Comparison of ENCODE assay signal across 1 cellular context in the genomic region with DNA sequence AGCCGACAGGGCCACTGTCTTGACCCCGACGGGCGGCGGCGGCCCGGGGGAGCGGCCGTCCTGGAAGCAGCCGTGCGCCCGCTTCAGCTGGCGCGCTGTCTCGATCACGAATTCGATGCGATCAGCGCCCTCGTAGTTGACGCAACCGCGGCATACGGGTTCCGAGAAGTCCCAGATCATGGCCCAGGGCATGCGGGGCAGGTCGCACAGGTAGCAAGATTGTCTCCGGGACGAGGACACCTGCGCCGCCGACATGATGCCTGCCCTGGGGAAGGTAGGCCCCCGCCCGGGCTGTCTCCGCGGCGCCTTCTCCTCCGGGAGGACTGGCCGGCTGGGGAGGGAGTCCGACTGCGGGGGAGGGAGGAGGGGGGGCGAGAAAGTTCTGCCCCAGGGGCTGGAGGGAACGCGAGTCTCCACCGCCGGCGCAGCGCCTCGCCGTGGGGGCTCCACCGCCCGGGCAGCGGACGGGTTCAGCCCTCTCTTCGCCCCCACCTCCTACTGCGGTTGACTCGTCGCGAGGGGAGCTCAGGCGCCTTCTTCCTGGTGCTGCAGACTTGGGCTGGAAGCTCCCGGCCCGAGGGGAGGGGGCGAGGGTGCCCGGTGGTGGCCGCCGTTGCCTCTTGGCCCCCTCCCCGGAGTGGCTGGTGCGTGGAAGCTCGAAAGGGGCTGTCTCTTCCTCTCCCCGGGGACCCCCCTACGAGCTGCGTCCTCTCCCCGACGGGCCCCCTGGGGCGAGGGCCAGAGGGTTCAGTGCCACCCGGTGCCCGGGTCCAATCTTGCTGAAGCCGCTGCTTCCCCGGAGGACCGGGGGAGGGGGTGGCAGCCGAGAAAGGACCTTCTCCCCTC.
TF ChIP-seq lines count a peak whose summit lies in the region.

No MANE protein-coding gene starts in this region.

TF ChIP-seq in HepG2, 621 proteins besides CTCF, POLR2A, EP300 and RAD21 (continued from another document):
- TF ChIP-seq, protein P1, sequence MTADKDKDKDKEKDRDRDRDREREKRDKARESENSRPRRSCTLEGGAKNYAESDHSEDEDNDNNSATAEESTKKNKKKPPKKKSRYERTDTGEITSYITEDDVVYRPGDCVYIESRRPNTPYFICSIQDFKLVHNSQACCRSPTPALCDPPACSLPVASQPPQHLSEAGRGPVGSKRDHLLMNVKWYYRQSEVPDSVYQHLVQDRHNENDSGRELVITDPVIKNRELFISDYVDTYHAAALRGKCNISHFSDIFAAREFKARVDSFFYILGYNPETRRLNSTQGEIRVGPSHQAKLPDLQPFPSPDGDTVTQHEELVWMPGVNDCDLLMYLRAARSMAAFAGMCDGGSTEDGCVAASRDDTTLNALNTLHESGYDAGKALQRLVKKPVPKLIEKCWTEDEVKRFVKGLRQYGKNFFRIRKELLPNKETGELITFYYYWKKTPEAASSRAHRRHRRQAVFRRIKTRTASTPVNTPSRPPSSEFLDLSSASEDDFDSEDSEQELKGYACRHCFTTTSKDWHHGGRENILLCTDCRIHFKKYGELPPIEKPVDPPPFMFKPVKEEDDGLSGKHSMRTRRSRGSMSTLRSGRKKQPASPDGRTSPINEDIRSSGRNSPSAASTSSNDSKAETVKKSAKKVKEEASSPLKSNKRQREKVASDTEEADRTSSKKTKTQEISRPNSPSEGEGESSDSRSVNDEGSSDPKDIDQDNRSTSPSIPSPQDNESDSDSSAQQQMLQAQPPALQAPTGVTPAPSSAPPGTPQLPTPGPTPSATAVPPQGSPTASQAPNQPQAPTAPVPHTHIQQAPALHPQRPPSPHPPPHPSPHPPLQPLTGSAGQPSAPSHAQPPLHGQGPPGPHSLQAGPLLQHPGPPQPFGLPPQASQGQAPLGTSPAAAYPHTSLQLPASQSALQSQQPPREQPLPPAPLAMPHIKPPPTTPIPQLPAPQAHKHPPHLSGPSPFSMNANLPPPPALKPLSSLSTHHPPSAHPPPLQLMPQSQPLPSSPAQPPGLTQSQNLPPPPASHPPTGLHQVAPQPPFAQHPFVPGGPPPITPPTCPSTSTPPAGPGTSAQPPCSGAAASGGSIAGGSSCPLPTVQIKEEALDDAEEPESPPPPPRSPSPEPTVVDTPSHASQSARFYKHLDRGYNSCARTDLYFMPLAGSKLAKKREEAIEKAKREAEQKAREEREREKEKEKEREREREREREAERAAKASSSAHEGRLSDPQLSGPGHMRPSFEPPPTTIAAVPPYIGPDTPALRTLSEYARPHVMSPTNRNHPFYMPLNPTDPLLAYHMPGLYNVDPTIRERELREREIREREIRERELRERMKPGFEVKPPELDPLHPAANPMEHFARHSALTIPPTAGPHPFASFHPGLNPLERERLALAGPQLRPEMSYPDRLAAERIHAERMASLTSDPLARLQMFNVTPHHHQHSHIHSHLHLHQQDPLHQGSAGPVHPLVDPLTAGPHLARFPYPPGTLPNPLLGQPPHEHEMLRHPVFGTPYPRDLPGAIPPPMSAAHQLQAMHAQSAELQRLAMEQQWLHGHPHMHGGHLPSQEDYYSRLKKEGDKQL (CRISPR knock-in tag; IDR thresholded peaks at IDR 0.05; ENCODE audit: low read depth): no peak
- TF ChIP-seq ZNF3 (CRISPR knock-in tag; IDR thresholded peaks at IDR 0.05): no peak
- TF ChIP-seq, protein P2, sequence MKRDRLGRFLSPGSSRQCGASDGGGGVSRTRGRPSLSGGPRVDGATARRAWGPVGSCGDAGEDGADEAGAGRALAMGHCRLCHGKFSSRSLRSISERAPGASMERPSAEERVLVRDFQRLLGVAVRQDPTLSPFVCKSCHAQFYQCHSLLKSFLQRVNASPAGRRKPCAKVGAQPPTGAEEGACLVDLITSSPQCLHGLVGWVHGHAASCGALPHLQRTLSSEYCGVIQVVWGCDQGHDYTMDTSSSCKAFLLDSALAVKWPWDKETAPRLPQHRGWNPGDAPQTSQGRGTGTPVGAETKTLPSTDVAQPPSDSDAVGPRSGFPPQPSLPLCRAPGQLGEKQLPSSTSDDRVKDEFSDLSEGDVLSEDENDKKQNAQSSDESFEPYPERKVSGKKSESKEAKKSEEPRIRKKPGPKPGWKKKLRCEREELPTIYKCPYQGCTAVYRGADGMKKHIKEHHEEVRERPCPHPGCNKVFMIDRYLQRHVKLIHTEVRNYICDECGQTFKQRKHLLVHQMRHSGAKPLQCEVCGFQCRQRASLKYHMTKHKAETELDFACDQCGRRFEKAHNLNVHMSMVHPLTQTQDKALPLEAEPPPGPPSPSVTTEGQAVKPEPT (CRISPR knock-in tag; IDR thresholded peaks at IDR 0.05; ENCODE audit: low read depth): no peak
- no peak for TF ChIP-seq ZNF460 (CRISPR knock-in tag; IDR thresholded peaks at IDR 0.05; ENCODE audit: borderline replicate concordance)
- TF ChIP-seq ZNF878 (CRISPR knock-in tag; IDR thresholded peaks at IDR 0.05): no peak
- TF ChIP-seq ZNF557 (CRISPR knock-in tag; IDR thresholded peaks at IDR 0.05): no peak
- TF ChIP-seq, protein P3, sequence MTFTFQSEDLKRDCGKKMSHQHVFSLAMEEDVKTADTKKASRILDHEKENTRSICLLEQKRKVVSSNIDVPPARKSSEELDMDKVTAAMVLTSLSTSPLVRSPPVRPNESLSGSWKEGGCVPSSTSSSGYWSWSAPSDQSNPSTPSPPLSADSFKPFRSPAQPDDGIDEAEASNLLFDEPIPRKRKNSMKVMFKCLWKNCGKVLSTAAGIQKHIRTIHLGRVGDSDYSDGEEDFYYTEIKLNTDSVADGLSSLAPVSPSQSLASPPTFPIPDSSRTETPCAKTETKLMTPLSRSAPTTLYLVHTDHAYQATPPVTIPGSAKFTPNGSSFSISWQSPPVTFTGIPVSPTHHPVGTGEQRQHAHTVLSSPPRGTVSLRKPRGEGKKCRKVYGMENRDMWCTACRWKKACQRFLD (CRISPR knock-in tag; IDR thresholded peaks at IDR 0.05; ENCODE audit: borderline replicate concordance): no peak
- TF ChIP-seq ATF7 (IDR thresholded peaks at IDR 0.05): no peak
- TF ChIP-seq ATF7 (CRISPR knock-in tag; IDR thresholded peaks at IDR 0.05): no peak
- TF ChIP-seq PPARG (CRISPR knock-in tag; conservative IDR thresholded peaks at IDR 0.05): no peak
- TF ChIP-seq TARDBP (CRISPR knock-in tag; IDR thresholded peaks at IDR 0.05): no peak
- TF ChIP-seq ZFP36 (IDR thresholded peaks at IDR 0.05; ENCODE audit: borderline replicate concordance, low read depth, low read length, partially characterized antibody): no peak
- no peak for TF ChIP-seq ZFP36L2 (CRISPR knock-in tag; IDR thresholded peaks at IDR 0.05)
- no peak; the same call in 1 of the 2 replicates for TF ChIP-seq ZBTB38 (CRISPR knock-in tag; IDR thresholded peaks at IDR 0.05)
- no peak for TF ChIP-seq SMAD3 (CRISPR knock-in tag; IDR thresholded peaks at IDR 0.05)
- no peak for TF ChIP-seq HNRNPUL1 (IDR thresholded peaks at IDR 0.05; ENCODE audit: low read depth, low read length)
- no peak for TF ChIP-seq ZNF775 (CRISPR knock-in tag; IDR thresholded peaks at IDR 0.05; ENCODE audit: borderline replicate concordance)
- no peak; the same call in 1 of the 2 replicates for TF ChIP-seq ZNF605 (CRISPR knock-in tag; IDR thresholded peaks at IDR 0.05)
- TF ChIP-seq, protein P4, sequence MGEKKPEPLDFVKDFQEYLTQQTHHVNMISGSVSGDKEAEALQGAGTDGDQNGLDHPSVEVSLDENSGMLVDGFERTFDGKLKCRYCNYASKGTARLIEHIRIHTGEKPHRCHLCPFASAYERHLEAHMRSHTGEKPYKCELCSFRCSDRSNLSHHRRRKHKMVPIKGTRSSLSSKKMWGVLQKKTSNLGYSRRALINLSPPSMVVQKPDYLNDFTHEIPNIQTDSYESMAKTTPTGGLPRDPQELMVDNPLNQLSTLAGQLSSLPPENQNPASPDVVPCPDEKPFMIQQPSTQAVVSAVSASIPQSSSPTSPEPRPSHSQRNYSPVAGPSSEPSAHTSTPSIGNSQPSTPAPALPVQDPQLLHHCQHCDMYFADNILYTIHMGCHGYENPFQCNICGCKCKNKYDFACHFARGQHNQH (CRISPR knock-in tag; IDR thresholded peaks at IDR 0.05): no peak; the same call in 1 of the 2 replicates
- TF ChIP-seq, protein P5, sequence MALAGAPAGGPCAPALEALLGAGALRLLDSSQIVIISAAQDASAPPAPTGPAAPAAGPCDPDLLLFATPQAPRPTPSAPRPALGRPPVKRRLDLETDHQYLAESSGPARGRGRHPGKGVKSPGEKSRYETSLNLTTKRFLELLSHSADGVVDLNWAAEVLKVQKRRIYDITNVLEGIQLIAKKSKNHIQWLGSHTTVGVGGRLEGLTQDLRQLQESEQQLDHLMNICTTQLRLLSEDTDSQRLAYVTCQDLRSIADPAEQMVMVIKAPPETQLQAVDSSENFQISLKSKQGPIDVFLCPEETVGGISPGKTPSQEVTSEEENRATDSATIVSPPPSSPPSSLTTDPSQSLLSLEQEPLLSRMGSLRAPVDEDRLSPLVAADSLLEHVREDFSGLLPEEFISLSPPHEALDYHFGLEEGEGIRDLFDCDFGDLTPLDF (CRISPR knock-in tag; IDR thresholded peaks at IDR 0.05): no peak
- TF ChIP-seq, protein P6, sequence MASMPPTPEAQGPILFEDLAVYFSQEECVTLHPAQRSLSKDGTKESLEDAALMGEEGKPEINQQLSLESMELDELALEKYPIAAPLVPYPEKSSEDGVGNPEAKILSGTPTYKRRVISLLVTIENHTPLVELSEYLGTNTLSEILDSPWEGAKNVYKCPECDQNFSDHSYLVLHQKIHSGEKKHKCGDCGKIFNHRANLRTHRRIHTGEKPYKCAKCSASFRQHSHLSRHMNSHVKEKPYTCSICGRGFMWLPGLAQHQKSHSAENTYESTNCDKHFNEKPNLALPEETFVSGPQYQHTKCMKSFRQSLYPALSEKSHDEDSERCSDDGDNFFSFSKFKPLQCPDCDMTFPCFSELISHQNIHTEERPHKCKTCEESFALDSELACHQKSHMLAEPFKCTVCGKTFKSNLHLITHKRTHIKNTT (CRISPR knock-in tag; IDR thresholded peaks at IDR 0.05): no peak
TF ChIP-seq in HepG2: peak in this region for 91.
